In the genomic region with DNA sequence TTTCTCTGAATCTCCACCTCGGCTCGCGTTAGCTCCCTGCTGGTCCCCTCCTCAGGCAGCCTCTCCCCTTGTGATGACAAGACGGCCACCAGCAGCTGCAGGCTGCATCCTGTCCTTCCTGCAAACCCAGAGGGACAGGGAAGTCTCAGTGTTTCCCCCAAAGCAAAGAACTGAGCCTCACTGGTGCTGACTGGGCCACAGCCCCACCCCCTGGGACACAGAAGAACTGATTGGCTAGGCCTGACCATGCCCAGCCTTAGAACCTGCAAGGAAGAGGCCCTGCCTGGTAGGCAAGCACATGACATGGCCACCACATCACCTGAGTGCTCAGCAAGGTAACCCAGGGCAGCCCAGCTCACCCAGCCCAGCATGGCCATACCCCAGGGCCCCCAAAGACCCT, we compare ENCODE assay signal across 14 cellular contexts. TPM values are rescaled to one million over a fixed set of nuclear protein-coding genes. Genes with fewer than 3 reads are reported as not detected.
DNase-seq lines count a peak whose midpoint lies in the region; ATAC-seq and TF ChIP-seq lines count a peak whose summit lies in the region.
"Had no signal": no experiment of that assay in that cellular context is flagged by ENCODE, and none has a peak within 500 bp of the region (broad histone marks: within the 10 kb centered on the region; RNA-seq: fewer than 3 reads in every experiment).

No MANE protein-coding gene starts in this region.

- H3K27me3 ChIP-seq in HCT116 (ENCODE audit: insufficient read depth, low read length) (no peaks in the 10 kb centered on the region), spleen (replicated peaks in 1 of 7) (peaks cover 0 to 4% (median 0%) of the 10 kb centered on the region in 7 donors)
- H3K27me3 ChIP-seq: ascending aorta had no signal

- no peak for TF ChIP-seq CTCF in HCT116 (IDR thresholded peaks at IDR 0.05 in 2 of 3, conservative IDR thresholded peaks at IDR 0.05 in 1 of 3; ENCODE audit: borderline replicate concordance in 1 of 3, insufficient read depth in 1 of 3, low read depth in 2 of 3, low read length in 2 of 3)
- TF ChIP-seq CTCF in spleen (IDR thresholded peaks at IDR 0.05 in 8 of 11, conservative IDR thresholded peaks at IDR 0.05 in 3 of 11) = no peak

- RAD21 ChIA-PET in HCT116 (lab: Charles Lee; ENCODE audit: low non-redundant PET in 1 of 2, low total read pairs in 2 of 2, uncharacterized antibody in 2 of 2, unreplicated experiment in 2 of 2) = interaction anchor here in 1 of 2 experiments (0.6 kb wide), 1 partner anchor 12 kb away, joined by 3 read pairs; no protein-coding TSS in a partner anchor

- BruUV-seq in HCT116 (replicated peaks; lab: Mats Ljungman, UMichigan) = no TSS peak

- H3K9me3 ChIP-seq in HCT116 (ENCODE audit: control insufficient read depth in 1 of 2, insufficient read depth in 1 of 2, low read depth in 1 of 2, low read length in 2 of 2) (no peaks in the 10 kb centered on the region), spleen (no peaks in the 10 kb centered on the region)
- H3K9me3 ChIP-seq: ascending aorta had no signal

- intact Hi-C loops in HCT116 (cut with micrococcal nuclease) (no loop called here), spleen (cut with DNase I; ENCODE audit: low total_unique reads) (no loop called here)

- CTCF ChIA-PET in HCT116 (lab: Charles Lee) = no interaction called here

- no peak overlapping the region for H3K4me2 ChIP-seq in HCT116 (ENCODE audit: low read length)

- POLR2A ChIA-PET in HCT116 (lab: Charles Lee) = no interaction called here

- no peak overlapping the region for H2AFZ ChIP-seq in HCT116 (ENCODE audit: low read depth, low read length, poor library complexity, severe bottlenecking)

- H3K9me2 ChIP-seq in HCT116 (ENCODE audit: insufficient read depth) = no peaks in the 10 kb centered on the region

- H3K79me2 ChIP-seq in HCT116 (ENCODE audit: insufficient read depth, low read length) = peaks cover 90% of the 10 kb centered on the region

- H3K9ac ChIP-seq in HCT116 (ENCODE audit: low read length) = no peak overlapping the region

- DNase-seq in HCT116 (ENCODE audit: low read depth, low spot score) (no peak), RPMI8226 (peak; percentile 31), iPS-NIHi11 (ENCODE audit: low spot score) (peak; percentile 81), spleen (no peak), UCSD-AML1 (lab: John Stamatoyannopoulos, UW; ENCODE audit: unreplicated experiment) (no peak), NCI-H774 (lab: John Stamatoyannopoulos, UW) (no peak)
- DNase-seq: activated CD4-positive, alpha-beta memory T cell treated with anti-CD3 and anti-CD28 coated beads for 36 hours; activated effector memory CD4-positive, alpha-beta T cell treated with Interleukin-2 at 50 U/mL for 16 hours; CD8-positive, alpha-beta memory T cell; NCI-H1105; NCI-H524 had no signal

- no peaks in the 10 kb centered on the region; a peak in 1 of 4 replicates for H3K36me3 ChIP-seq in HCT116 (ENCODE audit: control insufficient read depth in 1 of 2, insufficient read depth in 2 of 2, low read length in 2 of 2)
- H3K36me3 ChIP-seq in spleen = no peaks in the 10 kb centered on the region
- H3K36me3 ChIP-seq: ascending aorta had no signal

- TF ChIP-seq POLR2A in HCT116 (IDR thresholded peaks at IDR 0.05; ENCODE audit: borderline replicate concordance, extremely low read depth, insufficient read depth, insufficient read length) (no peak), spleen (IDR thresholded peaks at IDR 0.05) (no peak)

- WGBS in spleen, 5 donors = 52 to 71% (median 60%) methylated on average over 4 of the region's 4 CpGs

- no peaks in the 10 kb centered on the region for H4K20me1 ChIP-seq in HCT116 (ENCODE audit: insufficient read depth)

- ATAC-seq in HCT116 (peak; percentile 69), HG03108 (IDR thresholded peaks at IDR 0.05; ENCODE audit: unreplicated experiment) (no peak)
- ATAC-seq: natural killer cell treated with Interleukin-12 subunit alpha and Interleukin-12 subunit beta and Interleukin-15 and Interleukin-18, amount 100 ng/mL, for 72 hours had no signal

- no peak for TF ChIP-seq RAD21 in HCT116 (IDR thresholded peaks at IDR 0.05; ENCODE audit: low read depth)

- H3K4me1 ChIP-seq in HCT116 (ENCODE audit: control insufficient read depth in 1 of 2, insufficient read depth in 2 of 2, low read length in 2 of 2) (peaks cover 25 to 61% of the 10 kb centered on the region in 2 experiments), spleen (peaks cover 12 to 37% (median 16%) of the 10 kb centered on the region in 6 donors)
- H3K4me1 ChIP-seq: ascending aorta had no signal

- H3K4me3 ChIP-seq in HCT116 (replicated peaks in 1 of 2; ENCODE audit: low read depth in 1 of 2, low read length in 2 of 2) (no peak overlapping the region), spleen (no peak overlapping the region)
- H3K4me3 ChIP-seq: ascending aorta had no signal

- no peak overlapping the region; the same call in 1 of the 2 replicates for H3K27ac ChIP-seq in HCT116 (ENCODE audit: low read depth, low read length)
- peak overlapping the region in 5 of 8 donors; percentile 16 to 65 (median 59) for H3K27ac ChIP-seq in spleen
- H3K27ac ChIP-seq: ascending aorta had no signal

TF ChIP-seq in HCT116, 20 proteins besides CTCF, POLR2A, EP300 and RAD21:
- TF ChIP-seq CEBPB (IDR thresholded peaks at IDR 0.05; ENCODE audit: low read depth) = no peak

RNA-seq across cellular contexts. Expression of a gene that starts 34.6 kb away (rescaled TPM):
- 16.6 TPM for total RNA-seq in HCT116 (2021; ENCODE audit: unreplicated experiment)
- 20.3 and 22.4 TPM in 2 replicates for polyA plus RNA-seq in HCT116 (2012)
- 10 to 100 TPM in 3 of 7 donors, 1 to 10 TPM in 4; 6.0 to 13.8 (median 8.4) TPM for total RNA-seq in spleen
- 1 to 10 TPM; 3.5 to 5.3 (median 3.9) TPM for polyA plus RNA-seq in spleen
- total RNA-seq: activated CD4-positive, alpha-beta memory T cell treated with anti-CD3 and anti-CD28 coated beads for 36 hours; ascending aorta; natural killer cell treated with Interleukin-12 subunit alpha and Interleukin-12 subunit beta and Interleukin-15 and Interleukin-18, amount 100 ng/mL, for 72 hours had no signal
- polyA plus RNA-seq: CD8-positive, alpha-beta memory T cell had no signal

RNA-seq across cellular contexts. Expression of a gene that starts 58.9 kb away (rescaled TPM):
- total RNA-seq in HCT116 (2021; ENCODE audit: unreplicated experiment) (3.5 TPM), spleen (1 to 10 TPM in 1 of 7 donors, under 1 TPM in 3, not detected in 3; 0.25 to 1.0 (median 0.28) TPM)
- 3.0 and 4.6 TPM in 2 replicates for polyA plus RNA-seq in HCT116 (2012)
- polyA plus RNA-seq in spleen = under 1 TPM; 0.22 to 0.43 (median 0.26) TPM
- total RNA-seq: activated CD4-positive, alpha-beta memory T cell treated with anti-CD3 and anti-CD28 coated beads for 36 hours; ascending aorta; CD8-positive, alpha-beta memory T cell had no signal
- polyA plus RNA-seq: CD8-positive, alpha-beta memory T cell had no signal

Comparison
In these comparisons a context has a peak if more than half of its experiments do, and no peak if none do; other contexts are left out.
1. DNase-seq: peak in RPMI8226 (single experiment) and iPS-NIHi11 (single experiment); none in HCT116 (single experiment), spleen (single experiment), UCSD-AML1 (single experiment) and NCI-H774 (single experiment).